Comparison of ENCODE assay signal across 1 cellular context in genomic region chr2:212384027-212384426, GRCh38.
TF ChIP-seq lines count a peak whose summit lies in the region.

No MANE protein-coding gene starts in this region.

TF ChIP-seq in HEK293, 187 proteins besides CTCF, POLR2A, EP300 and RAD21 (continued from another document and continues in another):
- TF ChIP-seq, protein P1, sequence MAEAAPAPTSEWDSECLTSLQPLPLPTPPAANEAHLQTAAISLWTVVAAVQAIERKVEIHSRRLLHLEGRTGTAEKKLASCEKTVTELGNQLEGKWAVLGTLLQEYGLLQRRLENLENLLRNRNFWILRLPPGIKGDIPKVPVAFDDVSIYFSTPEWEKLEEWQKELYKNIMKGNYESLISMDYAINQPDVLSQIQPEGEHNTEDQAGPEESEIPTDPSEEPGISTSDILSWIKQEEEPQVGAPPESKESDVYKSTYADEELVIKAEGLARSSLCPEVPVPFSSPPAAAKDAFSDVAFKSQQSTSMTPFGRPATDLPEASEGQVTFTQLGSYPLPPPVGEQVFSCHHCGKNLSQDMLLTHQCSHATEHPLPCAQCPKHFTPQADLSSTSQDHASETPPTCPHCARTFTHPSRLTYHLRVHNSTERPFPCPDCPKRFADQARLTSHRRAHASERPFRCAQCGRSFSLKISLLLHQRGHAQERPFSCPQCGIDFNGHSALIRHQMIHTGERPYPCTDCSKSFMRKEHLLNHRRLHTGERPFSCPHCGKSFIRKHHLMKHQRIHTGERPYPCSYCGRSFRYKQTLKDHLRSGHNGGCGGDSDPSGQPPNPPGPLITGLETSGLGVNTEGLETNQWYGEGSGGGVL (tag by site-specific recombination; IDR thresholded peaks at IDR 0.05), result no peak
- TF ChIP-seq ZNF596 (tag by site-specific recombination; IDR thresholded peaks at IDR 0.05) (peak; percentile 66), ZBTB44 (tag by site-specific recombination; IDR thresholded peaks at IDR 0.05) (peak; percentile 82), INSM2 (tag by site-specific recombination; IDR thresholded peaks at IDR 0.05) (peak; percentile 44; the same call in 1 of the 2 replicates), ZNF610 (tag by site-specific recombination; IDR thresholded peaks at IDR 0.05; ENCODE audit: borderline replicate concordance) (peak; percentile 29; the same call in 1 of the 2 replicates), ZNF214 (tag by site-specific recombination; IDR thresholded peaks at IDR 0.05; ENCODE audit: borderline replicate concordance) (no peak), ZBTB17 (tag by site-specific recombination; IDR thresholded peaks at IDR 0.05) (peak; percentile 20; the same call in 1 of the 2 replicates), ZSCAN30 (tag by site-specific recombination; IDR thresholded peaks at IDR 0.05) (peak; percentile 71), ZNF2 (tag by site-specific recombination; IDR thresholded peaks at IDR 0.05) (0 out of 2 replicates have a peak, but pooled peaks have one; percentile 41), HOXD13 (CRISPR knock-in tag; IDR thresholded peaks at IDR 0.05; ENCODE audit: borderline replicate concordance) (no peak), ZBTB11 (tag by site-specific recombination; conservative IDR thresholded peaks at IDR 0.05; ENCODE audit: low read depth) (0 out of 2 replicates have a peak, but pooled peaks have one; percentile 20), ZNF707 (tag by site-specific recombination; IDR thresholded peaks at IDR 0.05) (no peak), SCRT2 (tag by site-specific recombination; IDR thresholded peaks at IDR 0.05) (0 out of 2 replicates have a peak, but pooled peaks have one; percentile 20), ZSCAN23 (tag by site-specific recombination; IDR thresholded peaks at IDR 0.05) (no peak), PRDM4 (tag by site-specific recombination; IDR thresholded peaks at IDR 0.05) (peak; percentile 90), KLF8 (tag by site-specific recombination; IDR thresholded peaks at IDR 0.05) (peak; percentile 53; the same call in 1 of the 2 replicates), IKZF3 (tag by site-specific recombination; IDR thresholded peaks at IDR 0.05) (peak; percentile 87), ZNF548 (tag by site-specific recombination; IDR thresholded peaks at IDR 0.05) (no peak), ZNF768 (tag by site-specific recombination; IDR thresholded peaks at IDR 0.05) (no peak), ZNF843 (tag by site-specific recombination; IDR thresholded peaks at IDR 0.05) (peak; percentile 98), BCL11A (tag by site-specific recombination; IDR thresholded peaks at IDR 0.05; ENCODE audit: low read depth) (peak; percentile 56; the same call in 1 of the 2 replicates), ZXDB (tag by site-specific recombination; IDR thresholded peaks at IDR 0.05) (peak; percentile 74), ZEB2 (tag by site-specific recombination; IDR thresholded peaks at IDR 0.05) (peak; percentile 70; the same call in 1 of the 2 replicates), SETDB1 (IDR thresholded peaks at IDR 0.05; ENCODE audit: insufficient read length, low read length) (no peak), ZNF366 (tag by site-specific recombination; conservative IDR thresholded peaks at IDR 0.05) (peak; percentile 88), ZNF560 (tag by site-specific recombination; IDR thresholded peaks at IDR 0.05; ENCODE audit: borderline replicate concordance) (no peak), TCF7L2 (IDR thresholded peaks at IDR 0.05; ENCODE audit: borderline replicate concordance, low read depth, low read length) (peak; percentile 18; the same call in 1 of the 2 replicates), SP7 (tag by site-specific recombination; IDR thresholded peaks at IDR 0.05) (peak; percentile 72), GFI1B (tag by site-specific recombination; IDR thresholded peaks at IDR 0.05) (peak; percentile 96), SCRT1 (tag by site-specific recombination; IDR thresholded peaks at IDR 0.05; ENCODE audit: borderline replicate concordance) (no peak), WT1 (tag by site-specific recombination; IDR thresholded peaks at IDR 0.05) (peak; percentile 55; the same call in 1 of the 2 replicates)
- TF ChIP-seq, protein P2, sequence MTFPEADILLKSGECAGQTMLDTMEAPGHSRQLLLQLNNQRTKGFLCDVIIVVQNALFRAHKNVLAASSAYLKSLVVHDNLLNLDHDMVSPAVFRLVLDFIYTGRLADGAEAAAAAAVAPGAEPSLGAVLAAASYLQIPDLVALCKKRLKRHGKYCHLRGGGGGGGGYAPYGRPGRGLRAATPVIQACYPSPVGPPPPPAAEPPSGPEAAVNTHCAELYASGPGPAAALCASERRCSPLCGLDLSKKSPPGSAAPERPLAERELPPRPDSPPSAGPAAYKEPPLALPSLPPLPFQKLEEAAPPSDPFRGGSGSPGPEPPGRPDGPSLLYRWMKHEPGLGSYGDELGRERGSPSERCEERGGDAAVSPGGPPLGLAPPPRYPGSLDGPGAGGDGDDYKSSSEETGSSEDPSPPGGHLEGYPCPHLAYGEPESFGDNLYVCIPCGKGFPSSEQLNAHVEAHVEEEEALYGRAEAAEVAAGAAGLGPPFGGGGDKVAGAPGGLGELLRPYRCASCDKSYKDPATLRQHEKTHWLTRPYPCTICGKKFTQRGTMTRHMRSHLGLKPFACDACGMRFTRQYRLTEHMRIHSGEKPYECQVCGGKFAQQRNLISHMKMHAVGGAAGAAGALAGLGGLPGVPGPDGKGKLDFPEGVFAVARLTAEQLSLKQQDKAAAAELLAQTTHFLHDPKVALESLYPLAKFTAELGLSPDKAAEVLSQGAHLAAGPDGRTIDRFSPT (tag by site-specific recombination; IDR thresholded peaks at IDR 0.05), result peak; percentile 56; the same call in 1 of the 2 replicates
- TF ChIP-seq, protein P3, sequence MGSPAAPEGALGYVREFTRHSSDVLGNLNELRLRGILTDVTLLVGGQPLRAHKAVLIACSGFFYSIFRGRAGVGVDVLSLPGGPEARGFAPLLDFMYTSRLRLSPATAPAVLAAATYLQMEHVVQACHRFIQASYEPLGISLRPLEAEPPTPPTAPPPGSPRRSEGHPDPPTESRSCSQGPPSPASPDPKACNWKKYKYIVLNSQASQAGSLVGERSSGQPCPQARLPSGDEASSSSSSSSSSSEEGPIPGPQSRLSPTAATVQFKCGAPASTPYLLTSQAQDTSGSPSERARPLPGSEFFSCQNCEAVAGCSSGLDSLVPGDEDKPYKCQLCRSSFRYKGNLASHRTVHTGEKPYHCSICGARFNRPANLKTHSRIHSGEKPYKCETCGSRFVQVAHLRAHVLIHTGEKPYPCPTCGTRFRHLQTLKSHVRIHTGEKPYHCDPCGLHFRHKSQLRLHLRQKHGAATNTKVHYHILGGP (tag by site-specific recombination; IDR thresholded peaks at IDR 0.05), result peak; percentile 19; the same call in 1 of the 2 replicates
- TF ChIP-seq, protein P4, sequence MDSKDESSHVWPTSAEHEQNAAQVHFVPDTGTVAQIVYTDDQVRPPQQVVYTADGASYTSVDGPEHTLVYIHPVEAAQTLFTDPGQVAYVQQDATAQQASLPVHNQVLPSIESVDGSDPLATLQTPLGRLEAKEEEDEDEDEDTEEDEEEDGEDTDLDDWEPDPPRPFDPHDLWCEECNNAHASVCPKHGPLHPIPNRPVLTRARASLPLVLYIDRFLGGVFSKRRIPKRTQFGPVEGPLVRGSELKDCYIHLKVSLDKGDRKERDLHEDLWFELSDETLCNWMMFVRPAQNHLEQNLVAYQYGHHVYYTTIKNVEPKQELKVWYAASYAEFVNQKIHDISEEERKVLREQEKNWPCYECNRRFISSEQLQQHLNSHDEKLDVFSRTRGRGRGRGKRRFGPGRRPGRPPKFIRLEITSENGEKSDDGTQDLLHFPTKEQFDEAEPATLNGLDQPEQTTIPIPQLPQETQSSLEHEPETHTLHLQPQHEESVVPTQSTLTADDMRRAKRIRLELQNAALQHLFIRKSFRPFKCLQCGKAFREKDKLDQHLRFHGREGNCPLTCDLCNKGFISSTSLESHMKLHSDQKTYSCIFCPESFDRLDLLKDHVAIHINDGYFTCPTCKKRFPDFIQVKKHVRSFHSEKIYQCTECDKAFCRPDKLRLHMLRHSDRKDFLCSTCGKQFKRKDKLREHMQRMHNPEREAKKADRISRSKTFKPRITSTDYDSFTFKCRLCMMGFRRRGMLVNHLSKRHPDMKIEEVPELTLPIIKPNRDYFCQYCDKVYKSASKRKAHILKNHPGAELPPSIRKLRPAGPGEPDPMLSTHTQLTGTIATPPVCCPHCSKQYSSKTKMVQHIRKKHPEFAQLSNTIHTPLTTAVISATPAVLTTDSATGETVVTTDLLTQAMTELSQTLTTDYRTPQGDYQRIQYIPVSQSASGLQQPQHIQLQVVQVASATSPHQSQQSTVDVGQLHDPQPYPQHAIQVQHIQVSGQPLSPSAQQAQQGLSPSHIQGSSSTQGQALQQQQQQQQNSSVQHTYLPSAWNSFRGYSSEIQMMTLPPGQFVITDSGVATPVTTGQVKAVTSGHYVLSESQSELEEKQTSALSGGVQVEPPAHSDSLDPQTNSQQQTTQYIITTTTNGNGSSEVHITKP (tag by site-specific recombination; IDR thresholded peaks at IDR 0.05), result 0 out of 2 replicates have a peak, but pooled peaks have one; percentile 21
- TF ChIP-seq, protein P5, sequence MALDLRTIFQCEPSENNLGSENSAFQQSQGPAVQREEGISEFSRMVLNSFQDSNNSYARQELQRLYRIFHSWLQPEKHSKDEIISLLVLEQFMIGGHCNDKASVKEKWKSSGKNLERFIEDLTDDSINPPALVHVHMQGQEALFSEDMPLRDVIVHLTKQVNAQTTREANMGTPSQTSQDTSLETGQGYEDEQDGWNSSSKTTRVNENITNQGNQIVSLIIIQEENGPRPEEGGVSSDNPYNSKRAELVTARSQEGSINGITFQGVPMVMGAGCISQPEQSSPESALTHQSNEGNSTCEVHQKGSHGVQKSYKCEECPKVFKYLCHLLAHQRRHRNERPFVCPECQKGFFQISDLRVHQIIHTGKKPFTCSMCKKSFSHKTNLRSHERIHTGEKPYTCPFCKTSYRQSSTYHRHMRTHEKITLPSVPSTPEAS (tag by site-specific recombination; IDR thresholded peaks at IDR 0.05), result peak; percentile 12; the same call in 1 of the 2 replicates
